ENCODE assay signal across 10 cellular contexts in the genomic region with DNA sequence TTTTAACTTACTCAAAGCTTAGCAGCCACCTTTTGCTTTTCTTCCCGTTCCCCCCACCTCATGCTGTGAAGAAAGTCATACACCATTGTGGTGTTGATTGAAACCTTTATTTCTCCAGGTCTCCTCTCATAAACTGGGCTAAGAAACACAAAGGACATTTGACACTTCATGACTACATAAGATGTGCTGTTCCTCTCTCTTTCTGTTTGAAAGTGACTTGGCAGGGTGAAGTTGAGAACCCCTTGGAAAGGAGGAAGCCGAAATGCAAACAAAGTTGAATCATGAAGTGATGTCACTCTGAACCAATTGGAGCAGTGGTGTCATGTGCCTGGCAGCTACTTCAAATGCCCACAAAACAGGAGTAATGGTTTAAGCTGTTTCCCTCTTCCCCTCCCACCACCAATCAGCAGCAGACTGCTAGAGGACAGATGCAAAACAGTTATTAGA.
DNase-seq lines count a peak whose midpoint lies in the region; ATAC-seq, FAIRE-seq and TF ChIP-seq lines count a peak whose summit lies in the region.
"Had no signal": no experiment of that assay in that cellular context is flagged by ENCODE, and none has a peak within 500 bp of the region (broad histone marks: within the 10 kb centered on the region; RNA-seq: fewer than 3 reads in every experiment).

No MANE protein-coding gene starts in this region.

- H3K27ac Mint-ChIP-seq in chondrocyte (ENCODE audit: unreplicated experiment) (peak overlapping the region; percentile 64), neural progenitor cell (peak overlapping the region; percentile 42), type B pancreatic cell (no peak overlapping the region), immature natural killer cell (peak overlapping the region in 1 of 6 donors; percentile 68)
- H3K27ac Mint-ChIP-seq in activated CD4-positive, alpha-beta T cell treated with anti-CD3 and anti-CD28 coated beads, Interleukin-2, amount 10 ng/mL, durations not matched to agents 7 days and 5 days: no peak overlapping the region
- H3K27ac Mint-ChIP-seq: activated naive CD4-positive, alpha-beta T cell treated with anti-CD3 and anti-CD28 coated beads, Interleukin-2, amount 10 ng/mL, durations not matched to agents 7 days and 5 days had no signal

- H3K36me3 ChIP-seq in DND-41 (ENCODE audit: insufficient read depth, low read length): no peaks in the 10 kb centered on the region
- H3K36me3 ChIP-seq in neural progenitor cell: no peaks in the 10 kb centered on the region

- TF ChIP-seq CTCF in DND-41 (IDR thresholded peaks at IDR 0.05; ENCODE audit: borderline replicate concordance, extremely low read depth, low read length, poor library complexity, severe bottlenecking) (no peak), chondrocyte (IDR thresholded peaks at IDR 0.05) (no peak), neural progenitor cell (IDR thresholded peaks at IDR 0.05) (no peak), type B pancreatic cell (conservative IDR thresholded peaks at IDR 0.05) (no peak)

- DNase-seq in DND-41 (peak; percentile 29), MV-4-11 (lab: John Stamatoyannopoulos, UW) (peak; percentile 51), chondrocyte (ENCODE audit: low spot score) (no peak), neural progenitor cell (ENCODE audit: low spot score) (peak; percentile 42), type B pancreatic cell (ENCODE audit: extremely low spot score, unreplicated experiment) (no peak), frontal cortex (ENCODE audit: low spot score in 2 of 2) (no peak), immature natural killer cell (no peak)
- DNase-seq in activated CD4-positive, alpha-beta T cell treated with anti-CD3 and anti-CD28 coated beads, Interleukin-2, amount 10 ng/mL, durations not matched to agents 7 days and 5 days: no peak
- DNase-seq: activated naive CD4-positive, alpha-beta T cell treated with anti-CD3 and anti-CD28 coated beads, Interleukin-2, amount 10 ng/mL, durations not matched to agents 7 days and 5 days had no signal

- H2AFZ ChIP-seq in DND-41 (ENCODE audit: low read depth, low read length): no peak overlapping the region
- no peak overlapping the region for H2AFZ ChIP-seq in neural progenitor cell (replicated peaks)

- FAIRE-seq in frontal cortex (lab: Jason Lieb, UNC): no peak
- FAIRE-seq: GM18507 had no signal

- H3K4me1 Mint-ChIP-seq in chondrocyte (ENCODE audit: low read depth) (peaks cover 26% of the 10 kb centered on the region), neural progenitor cell (peaks cover 31% of the 10 kb centered on the region), type B pancreatic cell (ENCODE audit: unreplicated experiment) (peaks cover 9% of the 10 kb centered on the region), immature natural killer cell (peaks cover 7 to 11% of the 10 kb centered on the region in 2 donors)
- peaks cover 6% of the 10 kb centered on the region for H3K4me1 Mint-ChIP-seq in activated CD4-positive, alpha-beta T cell treated with anti-CD3 and anti-CD28 coated beads, Interleukin-2, amount 10 ng/mL, durations not matched to agents 7 days and 5 days

- H3K79me2 ChIP-seq in DND-41 (ENCODE audit: insufficient read depth, low read length) (peaks cover 26% of the 10 kb centered on the region), neural progenitor cell (ENCODE audit: low read depth) (peaks cover 98% of the 10 kb centered on the region)

- H3K4me3 Mint-ChIP-seq in chondrocyte (ENCODE audit: unreplicated experiment): no peak overlapping the region
- peak overlapping the region; percentile 58 for H3K4me3 Mint-ChIP-seq in neural progenitor cell
- no peak overlapping the region for H3K4me3 Mint-ChIP-seq in type B pancreatic cell
- H3K4me3 Mint-ChIP-seq in activated CD4-positive, alpha-beta T cell treated with anti-CD3 and anti-CD28 coated beads, Interleukin-2, amount 10 ng/mL, durations not matched to agents 7 days and 5 days: no peak overlapping the region
- no peak overlapping the region for H3K4me3 Mint-ChIP-seq in immature natural killer cell
- H3K4me3 Mint-ChIP-seq: activated naive CD4-positive, alpha-beta T cell treated with anti-CD3 and anti-CD28 coated beads, Interleukin-2, amount 10 ng/mL, durations not matched to agents 7 days and 5 days had no signal

- H4K20me1 ChIP-seq in DND-41 (ENCODE audit: insufficient read depth, low read length) (peaks cover 7% of the 10 kb centered on the region; the same call in 1 of the 2 replicates), neural progenitor cell (ENCODE audit: low read depth) (peaks cover 65% of the 10 kb centered on the region)

- H3K4me2 ChIP-seq in DND-41 (ENCODE audit: insufficient read depth, low read length) (no peak overlapping the region), neural progenitor cell (peak overlapping the region; percentile 38)

- H3K9me3 Mint-ChIP-seq in chondrocyte (ENCODE audit: low read depth) (no peaks in the 10 kb centered on the region), neural progenitor cell (peaks cover 57% of the 10 kb centered on the region), type B pancreatic cell (peaks cover 8% of the 10 kb centered on the region), immature natural killer cell (peaks cover 0 to 5% (median 0%) of the 10 kb centered on the region in 6 donors)
- H3K9me3 Mint-ChIP-seq in activated CD4-positive, alpha-beta T cell treated with anti-CD3 and anti-CD28 coated beads, Interleukin-2, amount 10 ng/mL, durations not matched to agents 7 days and 5 days: peaks cover 26% of the 10 kb centered on the region

- H3K27ac ChIP-seq in DND-41 (ENCODE audit: low read length) (no peak overlapping the region; the same call in 1 of the 2 replicates), neural progenitor cell (peak overlapping the region; percentile 10)

- H3K4me3 ChIP-seq in DND-41 (ENCODE audit: low read depth in 1 of 2, low read length in 2 of 2) (no peak overlapping the region), neural progenitor cell (no peak overlapping the region)

- CTCF ChIA-PET in activated CD4-positive, alpha-beta T cell treated with anti-CD3 and anti-CD28 coated beads, Interleukin-2, amount 10 ng/mL, durations not matched to agents 7 days and 5 days (lab: Charles Lee): interaction anchor here (0.7 to 1.1 kb wide), 2 partner anchors 8 to 10 kb away, joined by 3 read pairs; no protein-coding TSS in a partner anchor

- POLR2A ChIA-PET in activated CD4-positive, alpha-beta T cell treated with anti-CD3 and anti-CD28 coated beads, Interleukin-2, amount 10 ng/mL, durations not matched to agents 7 days and 5 days (lab: Charles Lee): no interaction called here

- peak; percentile 86 for ATAC-seq in DND-41 (ENCODE audit: insufficient read depth, low read depth)

- no peak overlapping the region for H3K9ac ChIP-seq in DND-41 (ENCODE audit: low read depth, low read length)
- H3K9ac ChIP-seq in neural progenitor cell: no peak overlapping the region

- H3K4me1 ChIP-seq in DND-41 (ENCODE audit: insufficient read depth, low read length) (peaks cover 11% of the 10 kb centered on the region), neural progenitor cell (peaks cover 28% of the 10 kb centered on the region)

- peaks cover 35% of the 10 kb centered on the region for H3F3A ChIP-seq in neural progenitor cell (ENCODE audit: low read depth)

- H3K9me3 ChIP-seq in DND-41 (ENCODE audit: insufficient read depth, low read length, severe bottlenecking): no peaks in the 10 kb centered on the region
- H3K9me3 ChIP-seq in neural progenitor cell (ENCODE audit: low read depth): no peaks in the 10 kb centered on the region

- H3K27me3 ChIP-seq in DND-41 (ENCODE audit: insufficient read depth, low read length, poor library complexity) (no peaks in the 10 kb centered on the region), neural progenitor cell (no peaks in the 10 kb centered on the region)

- H3K36me3 Mint-ChIP-seq in chondrocyte (ENCODE audit: low read depth) (no peaks in the 10 kb centered on the region), neural progenitor cell (peaks cover 27% of the 10 kb centered on the region), type B pancreatic cell (peaks cover 18% of the 10 kb centered on the region), immature natural killer cell (no peaks in the 10 kb centered on the region)
- peaks cover 8% of the 10 kb centered on the region for H3K36me3 Mint-ChIP-seq in activated CD4-positive, alpha-beta T cell treated with anti-CD3 and anti-CD28 coated beads, Interleukin-2, amount 10 ng/mL, durations not matched to agents 7 days and 5 days (ENCODE audit: low read depth)

- H3K27me3 Mint-ChIP-seq in chondrocyte (ENCODE audit: low read depth): no peaks in the 10 kb centered on the region
- H3K27me3 Mint-ChIP-seq in neural progenitor cell (ENCODE audit: insufficient read depth, low read depth): peaks cover 2% of the 10 kb centered on the region
- no peaks in the 10 kb centered on the region for H3K27me3 Mint-ChIP-seq in type B pancreatic cell
- no peaks in the 10 kb centered on the region for H3K27me3 Mint-ChIP-seq in activated CD4-positive, alpha-beta T cell treated with anti-CD3 and anti-CD28 coated beads, Interleukin-2, amount 10 ng/mL, durations not matched to agents 7 days and 5 days
- peaks cover 0 to 3% (median 3%) of the 10 kb centered on the region in 3 donors for H3K27me3 Mint-ChIP-seq in immature natural killer cell (ENCODE audit: low read depth in 3 of 3)
- H3K27me3 Mint-ChIP-seq: activated naive CD4-positive, alpha-beta T cell treated with anti-CD3 and anti-CD28 coated beads, Interleukin-2, amount 10 ng/mL, durations not matched to agents 7 days and 5 days had no signal

Comparison
In these comparisons a context has a peak if more than half of its experiments do, and no peak if none do; other contexts are left out.
1. DNase-seq: peak in DND-41 (single experiment), MV-4-11 (single experiment) and neural progenitor cell (single experiment); none in chondrocyte (single experiment), type B pancreatic cell (single experiment), frontal cortex (0 of 2), activated CD4-positive, alpha-beta T cell treated with anti-CD3 and anti-CD28 coated beads, Interleukin-2, amount 10 ng/mL, durations not matched to agents 7 days and 5 days (single experiment) and immature natural killer cell (0 of 3).
2. H3K27ac Mint-ChIP-seq: peak in chondrocyte (single experiment) and neural progenitor cell (single experiment); none in type B pancreatic cell (single experiment) and activated CD4-positive, alpha-beta T cell treated with anti-CD3 and anti-CD28 coated beads, Interleukin-2, amount 10 ng/mL, durations not matched to agents 7 days and 5 days (single experiment).